ENCODE assay signal across 19 cellular contexts in genomic region chr6:4496284-4496683, GRCh38.
DNase-seq lines count a peak whose midpoint lies in the region; ATAC-seq and TF ChIP-seq lines count a peak whose summit lies in the region.
"Had no signal": no experiment of that assay in that cellular context is flagged by ENCODE, and none has a peak within 500 bp of the region (broad histone marks: within the 10 kb centered on the region; RNA-seq: fewer than 3 reads in every experiment).

No MANE protein-coding gene starts in this region.

- no peak overlapping the region for H3K27ac ChIP-seq in epithelial cell of prostate

- DNase-seq in LNCaP clone FGC (ENCODE audit: low read depth) (peak; percentile 14), epithelial cell of prostate (ENCODE audit: low read depth, low spot score) (peak; percentile 26), islet precursor cell (peak; percentile 1), posterior vena cava (ENCODE audit: low spot score) (no peak), GF-D8 (lab: John Stamatoyannopoulos, UW) (no peak), NOMO-1 treated with dmso at 0.1 percent for 144 hours (lab: John Stamatoyannopoulos, UW; ENCODE audit: unreplicated experiment) (no peak)
- DNase-seq: ACHN; BE2C; C1 segment of cervical spinal cord; CD4-positive, CD25-positive, alpha-beta regulatory T cell; CD8-positive, alpha-beta memory T cell; COR-L47; DMS 273 treated with DMSO at 0.1 percent for 48 hours; DMS53; DND-41; EL; GOT3; H7 had no signal

- ATAC-seq in GM18868 (IDR thresholded peaks at IDR 0.05; ENCODE audit: unreplicated experiment), result no peak

- no peak overlapping the region for H3K4me3 ChIP-seq in LNCaP clone FGC (ENCODE audit: low read depth, low read length)

- no peak for TF ChIP-seq CTCF in LNCaP clone FGC (IDR thresholded peaks at IDR 0.05; ENCODE audit: control insufficient read depth, extremely low read depth, insufficient read depth)

- intact Hi-C loops in posterior vena cava (cut with DNase I), result no loop called here

Comparison
In these comparisons a context has a peak if more than half of its experiments do, and no peak if none do; other contexts are left out.
1. DNase-seq: peak in LNCaP clone FGC (single experiment), epithelial cell of prostate (single experiment) and islet precursor cell (single experiment); none in posterior vena cava (single experiment), GF-D8 (single experiment) and NOMO-1 treated with dmso at 0.1 percent for 144 hours (single experiment).